ENCODE assay signal across 1 cellular context in the genomic region with DNA sequence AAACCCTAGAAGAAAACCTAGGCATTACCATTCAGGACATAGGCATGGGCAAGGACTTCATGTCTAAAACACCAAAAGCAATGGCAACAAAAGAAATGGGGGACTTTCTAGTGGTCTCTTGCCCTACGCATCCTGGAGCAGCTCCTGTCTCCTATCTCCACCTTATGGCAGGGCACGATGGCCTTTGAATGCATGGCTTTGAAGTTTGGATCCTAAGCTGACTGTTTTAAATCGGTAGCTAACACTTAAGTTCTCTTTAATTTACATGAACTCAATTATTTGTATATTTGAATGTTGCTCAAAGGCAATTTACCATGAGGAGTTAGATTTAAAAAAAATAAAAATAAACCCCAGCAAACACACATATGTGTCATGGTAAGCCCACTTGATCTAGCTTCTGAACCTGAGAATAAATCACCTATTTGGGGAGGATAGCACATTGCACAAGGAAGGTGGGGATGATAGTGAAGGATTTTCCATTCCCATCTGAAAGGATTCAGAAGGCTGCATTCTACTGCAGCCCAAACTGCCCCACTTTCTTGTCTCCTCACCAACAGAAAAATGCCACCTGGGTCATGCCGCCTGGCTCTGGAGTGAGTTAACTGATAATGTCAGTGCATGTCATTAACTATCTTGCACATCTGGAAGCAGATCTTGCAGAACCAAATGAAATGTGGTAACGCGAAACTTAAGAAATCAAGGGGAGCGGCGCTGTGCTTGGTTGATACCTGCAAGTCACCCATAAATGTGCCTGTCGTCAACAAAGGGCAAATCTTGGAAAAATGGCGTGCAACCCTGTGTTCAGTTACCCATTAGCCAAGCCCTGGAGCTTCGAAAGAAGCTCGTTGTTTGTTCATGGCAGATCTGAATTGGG.
TF ChIP-seq lines count a peak whose summit lies in the region.

No MANE protein-coding gene starts in this region.

TF ChIP-seq in endothelial cell of umbilical vein, 7 proteins besides CTCF, POLR2A, EP300 and RAD21:
- TF ChIP-seq JUN (IDR thresholded peaks at IDR 0.05; ENCODE audit: borderline replicate concordance, insufficient read depth, insufficient read length, low read depth) (no peak), EZH2 (IDR thresholded peaks at IDR 0.05; ENCODE audit: borderline replicate concordance, low read depth, low read length, severe bottlenecking) (no peak), POLR2AphosphoS5 (IDR thresholded peaks at IDR 0.05; ENCODE audit: insufficient read depth, low read depth, low read length) (no peak), MYC (IDR thresholded peaks at IDR 0.05; ENCODE audit: low read depth, low read length) (no peak), FOS (IDR thresholded peaks at IDR 0.05; ENCODE audit: borderline replicate concordance, insufficient read depth, low read length) (no peak), GATA2 (IDR thresholded peaks at IDR 0.05; ENCODE audit: insufficient read depth, insufficient read length, low read depth, low read length) (no peak)
- TF ChIP-seq, protein P1, sequence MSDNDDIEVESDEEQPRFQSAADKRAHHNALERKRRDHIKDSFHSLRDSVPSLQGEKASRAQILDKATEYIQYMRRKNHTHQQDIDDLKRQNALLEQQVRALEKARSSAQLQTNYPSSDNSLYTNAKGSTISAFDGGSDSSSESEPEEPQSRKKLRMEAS (IDR thresholded peaks at IDR 0.05; ENCODE audit: insufficient read depth, insufficient read length): no peak
